10 cellular contexts compared by ENCODE assay signal in the genomic region with DNA sequence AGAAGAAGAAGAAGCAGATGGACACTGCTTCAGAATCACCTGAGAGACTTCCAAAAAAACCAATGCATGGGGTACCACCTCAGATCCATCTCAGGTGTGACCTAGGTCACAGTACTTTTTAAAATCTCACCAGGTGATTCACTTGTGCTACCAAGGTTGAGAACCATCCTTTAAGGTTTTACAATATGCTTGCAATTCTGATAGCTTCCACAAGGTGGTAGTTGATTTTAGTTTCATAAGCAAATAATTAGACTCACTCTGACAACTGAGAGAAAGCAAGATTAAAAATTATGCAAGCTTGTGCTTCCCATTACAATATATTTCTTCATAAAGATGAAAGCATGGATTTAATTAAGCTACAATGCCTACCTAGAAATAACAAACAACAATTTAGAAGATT.
DNase-seq lines count a peak whose midpoint lies in the region; ATAC-seq and TF ChIP-seq lines count a peak whose summit lies in the region.
"Had no signal": no experiment of that assay in that cellular context is flagged by ENCODE, and none has a peak within 500 bp of the region (broad histone marks: within the 10 kb centered on the region; RNA-seq: fewer than 3 reads in every experiment).

No MANE protein-coding gene starts in this region.

- H3K9me3 ChIP-seq in Peyer's patch (no peaks in the 10 kb centered on the region), transverse colon (no peaks in the 10 kb centered on the region)

- no peak for ATAC-seq in sciatic nerve

- TF ChIP-seq CTCF in Peyer's patch (IDR thresholded peaks at IDR 0.05) (peak in 5 of 6 experiments; percentile 5 to 59 (median 55)), fibroblast of mammary gland (conservative IDR thresholded peaks at IDR 0.05; ENCODE audit: control insufficient read depth, insufficient read depth, low read depth, low read length) (peak; percentile 55), transverse colon (IDR thresholded peaks at IDR 0.05) (peak in 4 of 5 experiments; percentile 20 to 37 (median 30))

- H3K36me3 ChIP-seq in Peyer's patch (no peaks in the 10 kb centered on the region), transverse colon (no peaks in the 10 kb centered on the region)

- no peak overlapping the region for H3K27ac ChIP-seq in Peyer's patch
- no peak overlapping the region for H3K27ac ChIP-seq in transverse colon
- H3K27ac ChIP-seq: RWPE1 had no signal

- H3K4me3 ChIP-seq in Peyer's patch (no peak overlapping the region), fibroblast of mammary gland (ENCODE audit: control insufficient read depth, low read depth, low read length) (no peak overlapping the region), transverse colon (no peak overlapping the region)

- no peak for TF ChIP-seq EP300 in transverse colon (IDR thresholded peaks at IDR 0.05; ENCODE audit: low read depth)

- in situ Hi-C loops in transverse colon (cut with MboI; ENCODE audit: low pct_ligation_motif_present in 1 of 4, low pct_unique_long_range_greater_than_20kb in 1 of 4, low sequenced_read_pairs in 3 of 4) = no loop called here

- TF ChIP-seq POLR2A in Peyer's patch (IDR thresholded peaks at IDR 0.05) (no peak), transverse colon (IDR thresholded peaks at IDR 0.05) (no peak)

- intact Hi-C loops in transverse colon (cut with DNase I; ENCODE audit: low total_unique reads) (no loop called here), sciatic nerve (cut with DNase I) (no loop called here)

- H3K4me1 ChIP-seq in Peyer's patch (no peaks in the 10 kb centered on the region), transverse colon (no peaks in the 10 kb centered on the region)

- H3K27me3 ChIP-seq in Peyer's patch (no peaks in the 10 kb centered on the region), transverse colon (peaks cover 3% of the 10 kb centered on the region)

- DNase-seq in SIG-M5 treated with dmso at 0.1 percent for 504 hours (lab: John Stamatoyannopoulos, UW; ENCODE audit: unreplicated experiment) (peak; percentile 2), SIG-M5 (lab: John Stamatoyannopoulos, UW) (no peak), Peyer's patch (no peak), fibroblast of mammary gland (ENCODE audit: low read depth) (peak; percentile 71), transverse colon (no peak), sciatic nerve (ENCODE audit: low spot score) (no peak), NCI-H1105 treated with DMSO at 0.1 percent for 48 hours (lab: John Stamatoyannopoulos, UW) (no peak)
- DNase-seq in central memory CD4-positive, alpha-beta T cell = no peak
- DNase-seq: HCEC 1CT had no signal

Comparison
In these comparisons a context has a peak if more than half of its experiments do, and no peak if none do; other contexts are left out.
1. DNase-seq: peak in SIG-M5 treated with dmso at 0.1 percent for 504 hours (single experiment) and fibroblast of mammary gland (single experiment); none in SIG-M5 (single experiment), Peyer's patch (0 of 3), transverse colon (single experiment), sciatic nerve (single experiment), NCI-H1105 treated with DMSO at 0.1 percent for 48 hours (single experiment) and central memory CD4-positive, alpha-beta T cell (single experiment).
2. Peak in every context shown above with its lines, with median percentiles within 50 percentile points of each other: CTCF ChIP-seq.